ENCODE assay signal across 9 cellular contexts in the genomic region with DNA sequence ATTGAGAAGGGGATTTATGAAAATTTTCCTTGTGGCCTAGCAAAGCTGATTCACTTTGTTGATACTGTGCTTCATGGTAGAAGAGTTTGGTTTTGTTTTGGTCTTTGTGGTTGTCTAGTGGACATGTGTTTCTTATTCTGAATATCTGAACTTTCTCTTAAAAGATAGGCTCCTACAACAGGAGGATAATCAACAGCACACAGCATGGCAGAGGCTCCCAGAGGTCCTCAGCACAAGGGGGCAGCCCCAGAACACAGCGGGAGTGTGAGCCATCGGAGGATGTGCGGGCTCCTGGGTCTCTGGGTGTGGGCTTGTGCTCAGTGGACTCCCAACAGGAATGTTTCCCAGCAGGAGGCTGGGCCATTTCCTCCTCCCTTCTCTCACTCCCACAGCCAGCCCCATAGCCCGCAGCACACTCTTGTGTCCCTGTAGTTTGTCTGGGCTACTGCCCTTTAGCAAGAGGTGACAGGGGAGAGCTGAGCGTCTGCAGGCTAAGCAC.
A peak's percentile ranks its signal among the peaks of the same experiment; 100 is the strongest.
DNase-seq lines count a peak whose midpoint lies in the region; ATAC-seq, FAIRE-seq and TF ChIP-seq lines count a peak whose summit lies in the region.
"Had no signal": no experiment of that assay in that cellular context is flagged by ENCODE, and none has a peak within 500 bp of the region (broad histone marks: within the 10 kb centered on the region; RNA-seq: fewer than 3 reads in every experiment).

No MANE protein-coding gene starts in this region.

- TF ChIP-seq CTCF in HFF-Myc (IDR thresholded peaks at IDR 0.05; ENCODE audit: low read depth, low read length, missing control alignments) (no peak), right atrium auricular region (IDR thresholded peaks at IDR 0.05) (no peak)
- no peak for TF ChIP-seq CTCF in CD8-positive, alpha-beta T cell (IDR thresholded peaks at IDR 0.05)

- H3K4me1 Mint-ChIP-seq in activated naive CD8-positive, alpha-beta T cell treated with anti-CD3 and anti-CD28 coated beads for 36 hours = peaks cover 61% of the 10 kb centered on the region
- peaks cover 75% of the 10 kb centered on the region for H3K4me1 Mint-ChIP-seq in stimulated activated naive CD8-positive, alpha-beta T cell treated with anti-CD3 and anti-CD28 coated beads, Interleukin-15, amount 100 ng/mL, for 72 hours
- peaks cover 43% of the 10 kb centered on the region for H3K4me1 Mint-ChIP-seq in CD8-positive, alpha-beta T cell (ENCODE audit: low read depth)

- H3K36me3 ChIP-seq in right atrium auricular region = peaks cover 45% of the 10 kb centered on the region
- H3K36me3 ChIP-seq in CD8-positive, alpha-beta T cell (ENCODE audit: insufficient read depth, low read length) = no peaks in the 10 kb centered on the region

- H3K9me3 Mint-ChIP-seq in activated naive CD8-positive, alpha-beta T cell treated with anti-CD3 and anti-CD28 coated beads for 36 hours = no peaks in the 10 kb centered on the region
- H3K9me3 Mint-ChIP-seq in stimulated activated naive CD8-positive, alpha-beta T cell treated with anti-CD3 and anti-CD28 coated beads, Interleukin-15, amount 100 ng/mL, for 72 hours = no peaks in the 10 kb centered on the region
- no peaks in the 10 kb centered on the region for H3K9me3 Mint-ChIP-seq in CD8-positive, alpha-beta T cell

- intact Hi-C loops in CD8-positive, alpha-beta T cell (cut with DNase I, micrococcal nuclease) = no loop called here

- peak overlapping the region; percentile 99 for H3K27ac Mint-ChIP-seq in activated naive CD8-positive, alpha-beta T cell treated with anti-CD3 and anti-CD28 coated beads for 36 hours
- peak overlapping the region; percentile 92 to 99 for H3K27ac Mint-ChIP-seq in stimulated activated naive CD8-positive, alpha-beta T cell treated with anti-CD3 and anti-CD28 coated beads, Interleukin-15, amount 100 ng/mL, for 72 hours
- no peak overlapping the region for H3K27ac Mint-ChIP-seq in CD8-positive, alpha-beta T cell

- H3K4me3 ChIP-seq in HFF-Myc (replicated peaks; ENCODE audit: low read depth, low read length) (no peak overlapping the region), right atrium auricular region (no peak overlapping the region)
- H3K4me3 ChIP-seq in CD8-positive, alpha-beta T cell (ENCODE audit: low read depth, low read length) = no peak overlapping the region
- H3K4me3 ChIP-seq: MG63 had no signal

- peak; percentile 22 for ATAC-seq in stimulated activated naive CD8-positive, alpha-beta T cell treated with anti-CD3 and anti-CD28 coated beads, Interleukin-15, amount 100 ng/mL, for 72 hours
- no peak for ATAC-seq in CD8-positive, alpha-beta T cell
- ATAC-seq in GM19467 (IDR thresholded peaks at IDR 0.05; ENCODE audit: unreplicated experiment) = no peak

- H3K27me3 ChIP-seq in right atrium auricular region = no peaks in the 10 kb centered on the region
- no peaks in the 10 kb centered on the region for H3K27me3 ChIP-seq in CD8-positive, alpha-beta T cell (ENCODE audit: insufficient read depth, low read length)
- H3K27me3 ChIP-seq: MG63 had no signal

- CTCF ChIA-PET in CD8-positive, alpha-beta T cell (lab: Charles Lee) = interaction anchor here (0.8 to 1.4 kb wide), 2 partner anchors 10 to 18 kb away, joined by 3 read pairs; no protein-coding TSS in a partner anchor

- DNase-seq in HFF-Myc (ENCODE audit: extremely low read depth, low read depth) = peak; percentile 49
- no peak for DNase-seq in activated naive CD8-positive, alpha-beta T cell treated with anti-CD3 and anti-CD28 coated beads for 36 hours
- DNase-seq in right atrium auricular region (ENCODE audit: low spot score) = no peak
- no peak for DNase-seq in stimulated activated naive CD8-positive, alpha-beta T cell treated with anti-CD3 and anti-CD28 coated beads, Interleukin-15, amount 100 ng/mL, for 72 hours
- DNase-seq in CD8-positive, alpha-beta T cell = no peak
- no peak for DNase-seq in HTR-8/SVneo (ENCODE audit: insufficient read length, low spot score)
- DNase-seq: MG63 had no signal

- peaks cover 6% of the 10 kb centered on the region for H3K27me3 Mint-ChIP-seq in activated naive CD8-positive, alpha-beta T cell treated with anti-CD3 and anti-CD28 coated beads for 36 hours
- H3K27me3 Mint-ChIP-seq in stimulated activated naive CD8-positive, alpha-beta T cell treated with anti-CD3 and anti-CD28 coated beads, Interleukin-15, amount 100 ng/mL, for 72 hours = no peaks in the 10 kb centered on the region
- H3K27me3 Mint-ChIP-seq in CD8-positive, alpha-beta T cell (ENCODE audit: low read depth) = no peaks in the 10 kb centered on the region

- peaks cover 7% of the 10 kb centered on the region for H3K36me3 Mint-ChIP-seq in activated naive CD8-positive, alpha-beta T cell treated with anti-CD3 and anti-CD28 coated beads for 36 hours
- no peaks in the 10 kb centered on the region for H3K36me3 Mint-ChIP-seq in CD8-positive, alpha-beta T cell

- H3K4me3 Mint-ChIP-seq in activated naive CD8-positive, alpha-beta T cell treated with anti-CD3 and anti-CD28 coated beads for 36 hours = no peak overlapping the region
- peak overlapping the region; percentile 88 to 89 for H3K4me3 Mint-ChIP-seq in stimulated activated naive CD8-positive, alpha-beta T cell treated with anti-CD3 and anti-CD28 coated beads, Interleukin-15, amount 100 ng/mL, for 72 hours
- H3K4me3 Mint-ChIP-seq in CD8-positive, alpha-beta T cell = no peak overlapping the region

- FAIRE-seq in HTR-8/SVneo (lab: Jason Lieb, UNC) = no peak
- FAIRE-seq: GM12892 had no signal

- H3K4me1 ChIP-seq in right atrium auricular region = no peaks in the 10 kb centered on the region
- H3K4me1 ChIP-seq in CD8-positive, alpha-beta T cell (ENCODE audit: insufficient read depth, low read length) = peaks cover 34% of the 10 kb centered on the region

- POLR2A ChIA-PET in CD8-positive, alpha-beta T cell (lab: Charles Lee) = no interaction called here

- peak overlapping the region; percentile 42 to 43 for H3K27ac ChIP-seq in right atrium auricular region
- H3K27ac ChIP-seq in CD8-positive, alpha-beta T cell (ENCODE audit: low read depth, low read length) = no peak overlapping the region

- H3K9me3 ChIP-seq in right atrium auricular region = no peaks in the 10 kb centered on the region
- no peaks in the 10 kb centered on the region for H3K9me3 ChIP-seq in CD8-positive, alpha-beta T cell (ENCODE audit: low read length)
- H3K9me3 ChIP-seq: MG63 had no signal

Comparison
In these comparisons a context has a peak if more than half of its experiments do, and no peak if none do; other contexts are left out.
1. H3K4me3 Mint-ChIP-seq: peak in stimulated activated naive CD8-positive, alpha-beta T cell treated with anti-CD3 and anti-CD28 coated beads, Interleukin-15, amount 100 ng/mL, for 72 hours (2 of 2); none in activated naive CD8-positive, alpha-beta T cell treated with anti-CD3 and anti-CD28 coated beads for 36 hours (single experiment) and CD8-positive, alpha-beta T cell (single experiment).